Comparison of ENCODE assay signal across 8 cellular contexts in the genomic region with DNA sequence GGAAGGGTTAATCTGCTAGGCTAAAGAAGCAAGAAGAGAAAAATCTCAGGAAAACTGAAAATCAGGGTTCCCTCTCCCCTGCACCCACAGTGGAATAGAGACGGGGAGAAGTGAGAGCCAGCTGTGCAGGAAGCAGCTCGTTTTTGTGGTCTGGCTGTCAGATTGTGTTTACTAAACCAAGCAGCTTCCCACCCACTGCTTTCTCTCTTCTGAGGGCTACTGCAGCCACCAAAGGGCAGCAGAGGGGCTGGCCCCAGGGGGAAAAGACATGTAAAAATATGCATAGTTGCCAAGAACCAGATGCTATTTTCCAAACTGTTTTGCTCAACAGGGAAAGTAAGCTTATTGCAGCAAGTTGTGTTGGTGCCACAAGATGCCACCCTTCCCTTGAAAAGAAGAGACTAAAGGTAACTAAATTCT.
DNase-seq lines count a peak whose midpoint lies in the region; ATAC-seq and TF ChIP-seq lines count a peak whose summit lies in the region.

No MANE protein-coding gene starts in this region.

- H3K4me3 Mint-ChIP-seq in nephron progenitor cell = no peak overlapping the region
- no peak overlapping the region for H3K4me3 Mint-ChIP-seq in naive thymus-derived CD4-positive, alpha-beta T cell

- H3K9me2 ChIP-seq in PC-3 (replicated peaks; ENCODE audit: low read length) = no peaks in the 10 kb centered on the region
- H3K9me2 ChIP-seq in PC-9 (ENCODE audit: insufficient read depth) = no peaks in the 10 kb centered on the region

- POLR2A ChIA-PET in PC-3 (lab: Charles Lee; ENCODE audit: unreplicated experiment) = no interaction called here
- POLR2A ChIA-PET in naive thymus-derived CD4-positive, alpha-beta T cell (lab: Charles Lee) = no interaction called here
- POLR2A ChIA-PET in PC-9 (lab: Charles Lee; ENCODE audit: unreplicated experiment) = interaction anchor here (0.7 kb wide), 1 partner anchor 713 kb away, joined by 4 read pairs; no protein-coding TSS in a partner anchor

- CTCF ChIA-PET in PC-3 (lab: Charles Lee) (interaction anchor here (1.2 kb wide), 2 partner anchors 14 to 62 kb away, joined by 4 to 5 read pairs; no protein-coding TSS in a partner anchor), PC-9 (lab: Charles Lee) (interaction anchor here (0.7 kb wide), 1 partner anchor 62 kb away, joined by 6 read pairs; no protein-coding TSS in a partner anchor)
- CTCF ChIA-PET in naive thymus-derived CD4-positive, alpha-beta T cell (lab: Charles Lee) = no interaction called here

- no peaks in the 10 kb centered on the region for H3K36me3 Mint-ChIP-seq in nephron progenitor cell (ENCODE audit: low read depth)
- no peaks in the 10 kb centered on the region for H3K36me3 Mint-ChIP-seq in naive thymus-derived CD4-positive, alpha-beta T cell

- H3K4me2 ChIP-seq in PC-3 (ENCODE audit: low read length) (no peak overlapping the region), PC-9 (no peak overlapping the region)

- H4K20me1 ChIP-seq in PC-3 (ENCODE audit: low read length) (no peaks in the 10 kb centered on the region), PC-9 (ENCODE audit: insufficient read depth) (no peaks in the 10 kb centered on the region)

- H2AFZ ChIP-seq in PC-3 (ENCODE audit: low read length) = peak overlapping the region; percentile 12; the same call in 1 of the 2 replicates
- H2AFZ ChIP-seq in PC-9 = no peak overlapping the region; the same call in 1 of the 2 replicates

- TF ChIP-seq CTCF in PC-3 (conservative IDR thresholded peaks at IDR 0.05; ENCODE audit: low read depth, low read length) = 0 out of 2 replicates have a peak, but pooled peaks have one; percentile 23
- TF ChIP-seq CTCF in nephron progenitor cell (IDR thresholded peaks at IDR 0.05) = no peak
- TF ChIP-seq CTCF in PC-9 (conservative IDR thresholded peaks at IDR 0.05) = no peak

- intact Hi-C loops in PC-3 (cut with micrococcal nuclease) = loop anchor here (5.0 kb wide), 1 partner anchor 61 kb away; no protein-coding TSS in a partner anchor
- intact Hi-C loops in naive thymus-derived CD4-positive, alpha-beta T cell (cut with micrococcal nuclease) = no loop called here
- intact Hi-C loops in PC-9 (cut with micrococcal nuclease; ENCODE audit: unreplicated experiment) = no loop called here

- H3K9me3 Mint-ChIP-seq in nephron progenitor cell = no peaks in the 10 kb centered on the region
- H3K9me3 Mint-ChIP-seq in naive thymus-derived CD4-positive, alpha-beta T cell = no peaks in the 10 kb centered on the region

- H3K27me3 ChIP-seq in PC-3 (ENCODE audit: low read length) (no peaks in the 10 kb centered on the region), PC-9 (ENCODE audit: insufficient read depth, low read depth) (no peaks in the 10 kb centered on the region)
- peaks cover 0 to 9% of the 10 kb centered on the region in 2 donors for H3K27me3 ChIP-seq in naive thymus-derived CD4-positive, alpha-beta T cell (ENCODE audit: control insufficient read depth in 2 of 2, insufficient read depth in 2 of 2, low read length in 2 of 2)

- H3K4me1 ChIP-seq in PC-3 (ENCODE audit: insufficient read depth, low read length) (peaks cover 25% of the 10 kb centered on the region), PC-9 (replicated peaks; ENCODE audit: insufficient read depth) (peaks cover 26% of the 10 kb centered on the region)
- H3K4me1 ChIP-seq in naive thymus-derived CD4-positive, alpha-beta T cell (ENCODE audit: control insufficient read depth in 2 of 2, insufficient read depth in 2 of 2, low read length in 2 of 2) = no peaks in the 10 kb centered on the region

- H3K79me2 ChIP-seq in PC-3 (ENCODE audit: low read length) = no peaks in the 10 kb centered on the region
- no peaks in the 10 kb centered on the region for H3K79me2 ChIP-seq in PC-9 (ENCODE audit: low read depth)

- DNase-seq in NCI-H2081 (lab: John Stamatoyannopoulos, UW) (peak; percentile 24 to 56), NCI-H2081 treated with DMSO at 0.1 percent for 48 hours (lab: John Stamatoyannopoulos, UW) (no peak), PC-3 (peak; percentile 28), nephron progenitor cell (peak; percentile 18), PC-9 (no peak)
- DNase-seq in naive thymus-derived CD4-positive, alpha-beta T cell = no peak

- H3K4me3 ChIP-seq in PC-3 (ENCODE audit: low read length) = no peak overlapping the region
- H3K4me3 ChIP-seq in naive thymus-derived CD4-positive, alpha-beta T cell (ENCODE audit: low read length) = no peak overlapping the region
- no peak overlapping the region for H3K4me3 ChIP-seq in PC-9

- H3K27ac ChIP-seq in PC-3 (ENCODE audit: low read length) = no peak overlapping the region
- no peak overlapping the region for H3K27ac ChIP-seq in naive thymus-derived CD4-positive, alpha-beta T cell (ENCODE audit: low read depth, low read length)
- H3K27ac ChIP-seq in PC-9 = no peak overlapping the region

- H3K27me3 Mint-ChIP-seq in nephron progenitor cell (ENCODE audit: low read depth, poor library complexity) = no peaks in the 10 kb centered on the region
- H3K27me3 Mint-ChIP-seq in naive thymus-derived CD4-positive, alpha-beta T cell = peaks cover 16 to 40% (median 25%) of the 10 kb centered on the region in 5 donors

- H3K9me3 ChIP-seq in PC-3 (ENCODE audit: low read length) = no peaks in the 10 kb centered on the region
- no peaks in the 10 kb centered on the region for H3K9me3 ChIP-seq in naive thymus-derived CD4-positive, alpha-beta T cell (ENCODE audit: control insufficient read depth in 2 of 3, low read length in 3 of 3)
- peaks cover 4% of the 10 kb centered on the region; the same call in 1 of the 2 replicates for H3K9me3 ChIP-seq in PC-9 (ENCODE audit: insufficient read depth, low read depth)

- H3K36me3 ChIP-seq in PC-3 (ENCODE audit: low read depth, low read length) (no peaks in the 10 kb centered on the region), PC-9 (ENCODE audit: low read depth) (no peaks in the 10 kb centered on the region)
- H3K36me3 ChIP-seq in naive thymus-derived CD4-positive, alpha-beta T cell (ENCODE audit: control insufficient read depth in 2 of 3, insufficient read depth in 3 of 3, low read length in 3 of 3) = no peaks in the 10 kb centered on the region

- peak overlapping the region; percentile 40 for H3K27ac Mint-ChIP-seq in nephron progenitor cell
- H3K27ac Mint-ChIP-seq in naive thymus-derived CD4-positive, alpha-beta T cell = no peak overlapping the region

- no peak overlapping the region for H3K9ac ChIP-seq in PC-3 (ENCODE audit: low read length)

- ATAC-seq in HG02763 (IDR thresholded peaks at IDR 0.05; ENCODE audit: unreplicated experiment) = peak; percentile 95
- peak; percentile 41 for ATAC-seq in PC-3
- no peak for ATAC-seq in HG03571 (IDR thresholded peaks at IDR 0.05; ENCODE audit: unreplicated experiment)
- no peak for ATAC-seq in naive thymus-derived CD4-positive, alpha-beta T cell

- H3F3A ChIP-seq in PC-3 (ENCODE audit: low read length, unreplicated experiment) (no peaks in the 10 kb centered on the region), PC-9 (ENCODE audit: insufficient read depth, low read depth) (peaks cover 17% of the 10 kb centered on the region)

- peaks cover 16% of the 10 kb centered on the region for H3K4me1 Mint-ChIP-seq in nephron progenitor cell
- H3K4me1 Mint-ChIP-seq in naive thymus-derived CD4-positive, alpha-beta T cell = peaks cover 0 to 10% (median 3%) of the 10 kb centered on the region in 7 donors

- no TSS peak for BruUV-seq in PC-3 (replicated peaks; lab: Mats Ljungman, UMichigan)
- BruUV-seq in PC-9 (replicated peaks; lab: Mats Ljungman, UMichigan) = no TSS peak

Comparison
In these comparisons a context has a peak if more than half of its experiments do, and no peak if none do; other contexts are left out.
1. DNase-seq: peak in NCI-H2081 (2 of 2), PC-3 (single experiment) and nephron progenitor cell (single experiment); none in NCI-H2081 treated with DMSO at 0.1 percent for 48 hours (single experiment), naive thymus-derived CD4-positive, alpha-beta T cell (0 of 9) and PC-9 (0 of 2).
2. ATAC-seq: peak in HG02763 (single experiment) and PC-3 (single experiment); none in HG03571 (single experiment) and naive thymus-derived CD4-positive, alpha-beta T cell (single experiment).